Comparison of ENCODE assay signal across 6 cellular contexts in genomic region chr6:169702640-169703246, GRCh38. TPM values are rescaled to one million over a fixed set of nuclear protein-coding genes. Genes with fewer than 3 reads are reported as not detected.
A peak's percentile ranks its signal among the peaks of the same experiment; 100 is the strongest.
DNase-seq lines count a peak whose midpoint lies in the region; ATAC-seq and TF ChIP-seq lines count a peak whose summit lies in the region.

No MANE protein-coding gene starts in this region.

- H3K9me3 Mint-ChIP-seq in activated naive CD8-positive, alpha-beta T cell (ENCODE audit: low read depth): no peaks in the 10 kb centered on the region

- H3K4me3 Mint-ChIP-seq in activated naive CD8-positive, alpha-beta T cell: peak overlapping the region; percentile 95

- H3K27me3 ChIP-seq in KMS-11 (ENCODE audit: insufficient read depth, low read depth): no peaks in the 10 kb centered on the region

- peak overlapping the region; percentile 92 for H3K27ac Mint-ChIP-seq in activated naive CD8-positive, alpha-beta T cell

- peak overlapping the region; percentile 94 for H3K4me2 ChIP-seq in KMS-11

- peak overlapping the region; percentile 75 for H3K9ac ChIP-seq in KMS-11

- 0 out of 2 replicates have a peak, but pooled peaks cover 3% of the 10 kb centered on the region for H3K36me3 ChIP-seq in KMS-11 (ENCODE audit: insufficient read depth)
- H3K36me3 ChIP-seq in mucosa of descending colon (ENCODE audit: low read depth): no peaks in the 10 kb centered on the region

- no peaks in the 10 kb centered on the region for H3K9me3 ChIP-seq in mucosa of descending colon

- intact Hi-C loops in mucosa of descending colon (cut with DNase I, micrococcal nuclease): no loop called here

- DNase-seq in NCI-H748 (lab: John Stamatoyannopoulos, UW; ENCODE audit: unreplicated experiment) (peak; percentile 72), NCI-H748 treated with DMSO at 0.1 percent for 48 hours (lab: John Stamatoyannopoulos, UW) (no peak), mucosa of descending colon (peak in 2 of 3 donors; percentile 40 to 75), hippocampal formation (lab: John Stamatoyannopoulos, UW) (no peak)

- H3K4me3 ChIP-seq in KMS-11 (IDR thresholded peaks at IDR 0.05; ENCODE audit: insufficient read depth, low read depth, low read length): no peak overlapping the region
- H3K4me3 ChIP-seq in mucosa of descending colon: peak overlapping the region; percentile 92

- H3K4me1 Mint-ChIP-seq in activated naive CD8-positive, alpha-beta T cell (ENCODE audit: low read depth): peaks cover 52% of the 10 kb centered on the region

- H3K27me3 Mint-ChIP-seq in activated naive CD8-positive, alpha-beta T cell: no peaks in the 10 kb centered on the region

- H2AFZ ChIP-seq in KMS-11 (ENCODE audit: low read depth): peak overlapping the region; percentile 74

- H3K36me3 Mint-ChIP-seq in activated naive CD8-positive, alpha-beta T cell: peaks cover 9% of the 10 kb centered on the region

- H3K27ac ChIP-seq in KMS-11: peak overlapping the region; percentile 85

- no peak for TF ChIP-seq CTCF in KMS-11 (conservative IDR thresholded peaks at IDR 0.05; ENCODE audit: low read depth, low read length)
- TF ChIP-seq CTCF in mucosa of descending colon (IDR thresholded peaks at IDR 0.05): no peak

- no peaks in the 10 kb centered on the region for H4K20me1 ChIP-seq in KMS-11 (ENCODE audit: insufficient read depth)

- ATAC-seq in mucosa of descending colon: peak; percentile 39

- H3K4me1 ChIP-seq in KMS-11 (ENCODE audit: low read depth, poor library complexity, severe bottlenecking): peaks cover 33% of the 10 kb centered on the region
- H3K4me1 ChIP-seq in mucosa of descending colon (ENCODE audit: low read depth): peaks cover 34% of the 10 kb centered on the region

- H3K79me2 ChIP-seq in KMS-11 (ENCODE audit: insufficient read depth, low read depth): peaks cover 34% of the 10 kb centered on the region

RNA-seq across cellular contexts. Expression of gene C6orf120, which starts 0.8 kb away (rescaled TPM):
- total RNA-seq in mucosa of descending colon: 10 to 100 TPM; 25.3 to 28.7 (median 27.5) TPM

RNA-seq across cellular contexts. Expression of gene WDR27, which starts 0.9 kb away (rescaled TPM):
- total RNA-seq in mucosa of descending colon: 10 to 100 TPM; 30.9 to 60.5 (median 49.1) TPM

RNA-seq across cellular contexts. Expression of gene PHF10, which starts 21.6 kb away (rescaled TPM):
- total RNA-seq in mucosa of descending colon: 10 to 100 TPM; 27.9 to 79.1 (median 29.8) TPM

RNA-seq across cellular contexts. Expression of gene DYNLT2, which starts 48.6 kb away (rescaled TPM):
- total RNA-seq in mucosa of descending colon: 1 to 10 TPM; 1.5 to 2.4 (median 2.3) TPM

RNA-seq across cellular contexts. Expression of gene ERMARD, which starts 48.7 kb away (rescaled TPM):
- total RNA-seq in mucosa of descending colon: 10 to 100 TPM; 16.6 to 25.2 (median 23.1) TPM

Comparison
In these comparisons a context has a peak if more than half of its experiments do, and no peak if none do; other contexts are left out.
1. DNase-seq: peak in NCI-H748 (single experiment) and mucosa of descending colon (2 of 3); none in NCI-H748 treated with DMSO at 0.1 percent for 48 hours (single experiment) and hippocampal formation (0 of 2).